10 cellular contexts compared by ENCODE assay signal in the genomic region with DNA sequence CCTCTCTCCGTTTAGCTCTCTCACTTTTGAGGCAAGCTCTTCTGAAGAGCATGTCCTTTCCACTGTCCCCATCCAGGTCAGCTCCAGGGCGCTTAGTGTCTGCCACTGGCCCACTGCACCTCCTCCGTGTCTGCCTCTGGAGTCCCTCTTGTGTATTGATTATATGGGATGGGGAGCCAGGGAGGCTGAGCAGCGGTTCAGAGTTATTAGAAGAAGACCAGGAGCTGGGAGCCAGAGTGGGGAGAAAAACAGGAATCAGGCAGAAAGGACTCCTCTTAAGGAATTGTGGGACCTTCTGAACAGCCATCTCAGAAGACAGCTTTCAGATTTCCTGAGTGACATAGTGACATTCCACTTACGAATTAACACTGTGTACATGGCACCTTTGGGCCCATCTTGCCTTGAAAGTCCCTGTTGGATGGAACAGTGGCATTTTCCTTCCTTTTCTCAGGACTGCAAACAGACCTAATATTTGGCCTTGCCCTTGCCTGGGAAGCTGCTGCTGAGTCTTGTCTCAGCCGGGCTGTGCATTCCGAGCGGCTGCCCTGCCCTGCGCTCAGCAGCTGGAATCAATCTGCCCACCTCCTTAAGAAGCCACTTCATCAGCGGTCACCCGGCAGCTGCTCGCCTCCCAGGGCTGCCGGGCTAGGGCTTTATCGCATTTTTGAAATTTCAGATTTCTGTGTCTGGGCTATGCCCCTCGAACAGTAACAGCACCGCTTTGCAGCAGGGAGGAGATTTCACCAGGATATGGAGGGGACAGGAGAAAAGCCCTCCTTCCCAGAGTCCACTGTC.
DNase-seq lines count a peak whose midpoint lies in the region; ATAC-seq and TF ChIP-seq lines count a peak whose summit lies in the region.
"Had no signal": no experiment of that assay in that cellular context is flagged by ENCODE, and none has a peak within 500 bp of the region (broad histone marks: within the 10 kb centered on the region; RNA-seq: fewer than 3 reads in every experiment).

No MANE protein-coding gene starts in this region.

- intact Hi-C loops in colonic mucosa (cut with DNase I), result no loop called here

- no peaks in the 10 kb centered on the region for H3K27me3 ChIP-seq in colonic mucosa
- peaks cover 0 to 12% (median 3%) of the 10 kb centered on the region in 4 donors for H3K27me3 ChIP-seq in liver (ENCODE audit: control insufficient read depth in 4 of 4, insufficient read depth in 4 of 4, low read length in 3 of 4)

- TF ChIP-seq RAD21 in liver (IDR thresholded peaks at IDR 0.05), result no peak

- CTCF ChIA-PET in HEK293 (lab: Yijun Ruan, JAX), result interaction anchor here (1.3 kb wide), 1 partner anchor 70 kb away, joined by 3 read pairs; no protein-coding TSS in a partner anchor

- ATAC-seq in left lobe of liver, result no peak

- peaks cover 16% of the 10 kb centered on the region for H3K4me1 ChIP-seq in HEK293 (ENCODE audit: control insufficient read depth, insufficient read depth, low read length)
- H3K4me1 ChIP-seq in colonic mucosa, result no peaks in the 10 kb centered on the region
- peaks cover 3 to 17% (median 10%) of the 10 kb centered on the region in 4 donors for H3K4me1 ChIP-seq in liver (ENCODE audit: control insufficient read depth in 4 of 4, insufficient read depth in 4 of 4, low read length in 3 of 4)

- peak; percentile 25 for DNase-seq in colonic mucosa
- peak; percentile 9 for DNase-seq in stromal cell of bone marrow (ENCODE audit: low read depth)
- no peak for DNase-seq in left lobe of liver (ENCODE audit: low spot score)
- no peak for DNase-seq in NCI-H446 (lab: John Stamatoyannopoulos, UW)
- DNase-seq in NOMO-1 treated with dmso at 0.1 percent for 144 hours (lab: John Stamatoyannopoulos, UW; ENCODE audit: unreplicated experiment), result no peak
- no peak for DNase-seq in NCI-H1694 (lab: John Stamatoyannopoulos, UW)
- DNase-seq: SIG-M5 had no signal

- H3K4me3 ChIP-seq in HEK293 (ENCODE audit: low read depth, low read length), result no peak overlapping the region
- peak overlapping the region; percentile 64 for H3K4me3 ChIP-seq in colonic mucosa
- no peak overlapping the region for H3K4me3 ChIP-seq in liver (ENCODE audit: low read depth in 1 of 3, low read length in 3 of 3)
- H3K4me3 ChIP-seq: K562 had no signal

- 54% methylated on average over 16 of the region's 16 CpGs for WGBS in liver

- TF ChIP-seq CTCF in HEK293 (tag by site-specific recombination; IDR thresholded peaks at IDR 0.05) (no peak), colonic mucosa (IDR thresholded peaks at IDR 0.05) (no peak), liver (IDR thresholded peaks at IDR 0.05; ENCODE audit: low read depth, low read length, missing input control) (no peak)

- H3K36me3 ChIP-seq in HEK293 (ENCODE audit: control insufficient read depth in 2 of 2, insufficient read depth in 1 of 2, low read length in 2 of 2) (no peaks in the 10 kb centered on the region), colonic mucosa (no peaks in the 10 kb centered on the region), liver (ENCODE audit: control insufficient read depth in 4 of 4, insufficient read depth in 3 of 4, low read depth in 1 of 4, low read length in 3 of 4) (no peaks in the 10 kb centered on the region)

- peak overlapping the region; percentile 37; the same call in 1 of the 2 replicates for H3K27ac ChIP-seq in HEK293 (ENCODE audit: extremely low read depth, low read depth, low read length)
- H3K27ac ChIP-seq in colonic mucosa, result peak overlapping the region; percentile 87
- peak overlapping the region; percentile 60 to 67 for H3K27ac ChIP-seq in liver (ENCODE audit: low read depth in 1 of 2, low read length in 2 of 2)

- no peaks in the 10 kb centered on the region for H3K9me3 ChIP-seq in HEK293 (ENCODE audit: control insufficient read depth, insufficient read depth, low read depth, low read length)
- no peaks in the 10 kb centered on the region for H3K9me3 ChIP-seq in colonic mucosa
- no peaks in the 10 kb centered on the region for H3K9me3 ChIP-seq in liver (ENCODE audit: control insufficient read depth in 4 of 4, low read length in 3 of 4)

- H3K9ac ChIP-seq in colonic mucosa (ENCODE audit: low read depth in 2 of 2, low read length in 2 of 2), result peak overlapping the region; percentile 6 to 27
- no peak overlapping the region for H3K9ac ChIP-seq in liver (ENCODE audit: low read depth in 1 of 2, low read length in 2 of 2)

- POLR2A ChIA-PET in HEK293 (lab: Yijun Ruan, JAX), result interaction anchor here (0.6 kb wide), 1 partner anchor 761 kb away, joined by 5 read pairs; no protein-coding TSS in a partner anchor

TF ChIP-seq in HEK293, 187 proteins besides CTCF, POLR2A, EP300 and RAD21 (continues in another document):
- no peak for TF ChIP-seq ZNF707 (tag by site-specific recombination; IDR thresholded peaks at IDR 0.05)
- no peak for TF ChIP-seq ZNF174 (tag by site-specific recombination; IDR thresholded peaks at IDR 0.05)
- TF ChIP-seq ZNF394 (tag by site-specific recombination; IDR thresholded peaks at IDR 0.05; ENCODE audit: borderline replicate concordance), result no peak
- TF ChIP-seq, protein P1, sequence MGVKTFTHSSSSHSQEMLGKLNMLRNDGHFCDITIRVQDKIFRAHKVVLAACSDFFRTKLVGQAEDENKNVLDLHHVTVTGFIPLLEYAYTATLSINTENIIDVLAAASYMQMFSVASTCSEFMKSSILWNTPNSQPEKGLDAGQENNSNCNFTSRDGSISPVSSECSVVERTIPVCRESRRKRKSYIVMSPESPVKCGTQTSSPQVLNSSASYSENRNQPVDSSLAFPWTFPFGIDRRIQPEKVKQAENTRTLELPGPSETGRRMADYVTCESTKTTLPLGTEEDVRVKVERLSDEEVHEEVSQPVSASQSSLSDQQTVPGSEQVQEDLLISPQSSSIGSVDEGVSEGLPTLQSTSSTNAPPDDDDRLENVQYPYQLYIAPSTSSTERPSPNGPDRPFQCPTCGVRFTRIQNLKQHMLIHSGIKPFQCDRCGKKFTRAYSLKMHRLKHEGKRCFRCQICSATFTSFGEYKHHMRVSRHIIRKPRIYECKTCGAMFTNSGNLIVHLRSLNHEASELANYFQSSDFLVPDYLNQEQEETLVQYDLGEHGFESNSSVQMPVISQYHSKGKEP (tag by site-specific recombination; IDR thresholded peaks at IDR 0.05), result no peak
- TF ChIP-seq ZNF768 (tag by site-specific recombination; IDR thresholded peaks at IDR 0.05), result no peak
- TF ChIP-seq ZNF292 (tag by site-specific recombination; IDR thresholded peaks at IDR 0.05; ENCODE audit: borderline replicate concordance, low read depth), result no peak
- no peak for TF ChIP-seq ZNF654 (tag by site-specific recombination; IDR thresholded peaks at IDR 0.05; ENCODE audit: low read depth)
- no peak for TF ChIP-seq ZNF837 (tag by site-specific recombination; IDR thresholded peaks at IDR 0.05)
- no peak for TF ChIP-seq HOXD13 (CRISPR knock-in tag; IDR thresholded peaks at IDR 0.05; ENCODE audit: borderline replicate concordance)
- no peak for TF ChIP-seq KLF8 (tag by site-specific recombination; IDR thresholded peaks at IDR 0.05)
- TF ChIP-seq ZBTB20 (tag by site-specific recombination; IDR thresholded peaks at IDR 0.05), result peak; percentile 96
- 0 out of 2 replicates have a peak, but pooled peaks have one; percentile 14 for TF ChIP-seq ZNF10 (tag by site-specific recombination; IDR thresholded peaks at IDR 0.05)

TF ChIP-seq in liver, 16 proteins besides CTCF, POLR2A, EP300 and RAD21 (continues in another document):
- TF ChIP-seq RXRA (IDR thresholded peaks at IDR 0.05) (no peak), TAF1 (conservative IDR thresholded peaks at IDR 0.05) (no peak), JUND (IDR thresholded peaks at IDR 0.05) (no peak), HNF4G (IDR thresholded peaks at IDR 0.05) (no peak), HNF4A (conservative IDR thresholded peaks at IDR 0.05) (no peak), FOXA2 (IDR thresholded peaks at IDR 0.05) (no peak), GABPA (IDR thresholded peaks at IDR 0.05 in 1 of 2, conservative IDR thresholded peaks at IDR 0.05 in 1 of 2) (no peak), YY1 (IDR thresholded peaks at IDR 0.05) (no peak), FOXA1 (IDR thresholded peaks at IDR 0.05) (no peak)
- TF ChIP-seq, protein P2, sequence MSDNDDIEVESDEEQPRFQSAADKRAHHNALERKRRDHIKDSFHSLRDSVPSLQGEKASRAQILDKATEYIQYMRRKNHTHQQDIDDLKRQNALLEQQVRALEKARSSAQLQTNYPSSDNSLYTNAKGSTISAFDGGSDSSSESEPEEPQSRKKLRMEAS (IDR thresholded peaks at IDR 0.05), result no peak
- TF ChIP-seq, protein P3, sequence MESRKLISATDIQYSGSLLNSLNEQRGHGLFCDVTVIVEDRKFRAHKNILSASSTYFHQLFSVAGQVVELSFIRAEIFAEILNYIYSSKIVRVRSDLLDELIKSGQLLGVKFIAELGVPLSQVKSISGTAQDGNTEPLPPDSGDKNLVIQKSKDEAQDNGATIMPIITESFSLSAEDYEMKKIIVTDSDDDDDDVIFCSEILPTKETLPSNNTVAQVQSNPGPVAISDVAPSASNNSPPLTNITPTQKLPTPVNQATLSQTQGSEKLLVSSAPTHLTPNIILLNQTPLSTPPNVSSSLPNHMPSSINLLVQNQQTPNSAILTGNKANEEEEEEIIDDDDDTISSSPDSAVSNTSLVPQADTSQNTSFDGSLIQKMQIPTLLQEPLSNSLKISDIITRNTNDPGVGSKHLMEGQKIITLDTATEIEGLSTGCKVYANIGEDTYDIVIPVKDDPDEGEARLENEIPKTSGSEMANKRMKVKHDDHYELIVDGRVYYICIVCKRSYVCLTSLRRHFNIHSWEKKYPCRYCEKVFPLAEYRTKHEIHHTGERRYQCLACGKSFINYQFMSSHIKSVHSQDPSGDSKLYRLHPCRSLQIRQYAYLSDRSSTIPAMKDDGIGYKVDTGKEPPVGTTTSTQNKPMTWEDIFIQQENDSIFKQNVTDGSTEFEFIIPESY (IDR thresholded peaks at IDR 0.05), result no peak

Comparison
In these comparisons a context has a peak if more than half of its experiments do, and no peak if none do; other contexts are left out.
1. H3K27ac ChIP-seq: peak in every context shown above with its lines; median percentile 87 in colonic mucosa; 64 in liver; 37 in HEK293.
2. DNase-seq: peak in colonic mucosa (single experiment) and stromal cell of bone marrow (single experiment); none in left lobe of liver (single experiment), NCI-H446 (0 of 2), NOMO-1 treated with dmso at 0.1 percent for 144 hours (single experiment) and NCI-H1694 (single experiment).
3. H3K9ac ChIP-seq: peak in colonic mucosa (2 of 2); none in liver (0 of 2).